In the genomic region with DNA sequence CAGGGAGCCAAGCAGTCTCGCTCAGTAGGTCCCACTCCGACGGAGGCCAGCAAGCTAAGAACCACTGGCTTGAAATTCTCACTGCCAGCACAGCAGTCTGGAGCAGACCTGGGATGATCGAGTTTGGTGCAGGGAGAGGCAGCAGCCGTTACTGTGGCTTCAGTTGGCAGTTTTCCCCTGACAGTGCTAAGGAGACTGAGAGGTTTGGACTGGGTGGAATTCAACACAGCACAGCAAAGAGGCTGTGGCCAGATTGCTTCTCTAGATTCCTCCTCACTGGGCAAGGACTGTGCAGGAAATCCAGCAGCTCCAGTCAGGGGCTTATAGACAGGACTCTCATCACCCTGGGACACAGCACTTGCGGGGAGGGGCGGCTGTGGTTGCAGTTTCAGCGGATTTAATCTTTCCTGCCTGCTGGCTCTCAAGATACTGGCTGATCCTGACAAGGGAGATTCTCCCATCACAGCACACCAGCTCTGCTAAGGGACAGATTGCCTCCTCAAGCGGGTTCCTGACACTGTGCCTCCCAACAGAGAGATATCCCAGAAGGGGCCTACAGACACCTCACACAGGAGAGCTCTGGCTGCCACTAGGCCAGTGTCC, we compare ENCODE assay signal across 1 cellular context.
TF ChIP-seq lines count a peak whose summit lies in the region.

No MANE protein-coding gene starts in this region.

TF ChIP-seq in WTC11, 78 proteins besides CTCF, POLR2A, EP300 and RAD21 (continued from another document):
- TF ChIP-seq, protein P1, sequence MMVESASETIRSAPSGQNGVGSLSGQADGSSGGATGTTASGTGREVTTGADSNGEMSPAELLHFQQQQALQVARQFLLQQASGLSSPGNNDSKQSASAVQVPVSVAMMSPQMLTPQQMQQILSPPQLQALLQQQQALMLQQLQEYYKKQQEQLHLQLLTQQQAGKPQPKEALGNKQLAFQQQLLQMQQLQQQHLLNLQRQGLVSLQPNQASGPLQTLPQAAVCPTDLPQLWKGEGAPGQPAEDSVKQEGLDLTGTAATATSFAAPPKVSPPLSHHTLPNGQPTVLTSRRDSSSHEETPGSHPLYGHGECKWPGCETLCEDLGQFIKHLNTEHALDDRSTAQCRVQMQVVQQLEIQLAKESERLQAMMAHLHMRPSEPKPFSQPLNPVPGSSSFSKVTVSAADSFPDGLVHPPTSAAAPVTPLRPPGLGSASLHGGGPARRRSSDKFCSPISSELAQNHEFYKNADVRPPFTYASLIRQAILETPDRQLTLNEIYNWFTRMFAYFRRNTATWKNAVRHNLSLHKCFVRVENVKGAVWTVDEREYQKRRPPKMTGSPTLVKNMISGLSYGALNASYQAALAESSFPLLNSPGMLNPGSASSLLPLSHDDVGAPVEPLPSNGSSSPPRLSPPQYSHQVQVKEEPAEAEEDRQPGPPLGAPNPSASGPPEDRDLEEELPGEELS (CRISPR knock-in tag; IDR thresholded peaks at IDR 0.05), result no peak
- no peak for TF ChIP-seq JAZF1 (CRISPR knock-in tag; IDR thresholded peaks at IDR 0.05)
- TF ChIP-seq, protein P2, sequence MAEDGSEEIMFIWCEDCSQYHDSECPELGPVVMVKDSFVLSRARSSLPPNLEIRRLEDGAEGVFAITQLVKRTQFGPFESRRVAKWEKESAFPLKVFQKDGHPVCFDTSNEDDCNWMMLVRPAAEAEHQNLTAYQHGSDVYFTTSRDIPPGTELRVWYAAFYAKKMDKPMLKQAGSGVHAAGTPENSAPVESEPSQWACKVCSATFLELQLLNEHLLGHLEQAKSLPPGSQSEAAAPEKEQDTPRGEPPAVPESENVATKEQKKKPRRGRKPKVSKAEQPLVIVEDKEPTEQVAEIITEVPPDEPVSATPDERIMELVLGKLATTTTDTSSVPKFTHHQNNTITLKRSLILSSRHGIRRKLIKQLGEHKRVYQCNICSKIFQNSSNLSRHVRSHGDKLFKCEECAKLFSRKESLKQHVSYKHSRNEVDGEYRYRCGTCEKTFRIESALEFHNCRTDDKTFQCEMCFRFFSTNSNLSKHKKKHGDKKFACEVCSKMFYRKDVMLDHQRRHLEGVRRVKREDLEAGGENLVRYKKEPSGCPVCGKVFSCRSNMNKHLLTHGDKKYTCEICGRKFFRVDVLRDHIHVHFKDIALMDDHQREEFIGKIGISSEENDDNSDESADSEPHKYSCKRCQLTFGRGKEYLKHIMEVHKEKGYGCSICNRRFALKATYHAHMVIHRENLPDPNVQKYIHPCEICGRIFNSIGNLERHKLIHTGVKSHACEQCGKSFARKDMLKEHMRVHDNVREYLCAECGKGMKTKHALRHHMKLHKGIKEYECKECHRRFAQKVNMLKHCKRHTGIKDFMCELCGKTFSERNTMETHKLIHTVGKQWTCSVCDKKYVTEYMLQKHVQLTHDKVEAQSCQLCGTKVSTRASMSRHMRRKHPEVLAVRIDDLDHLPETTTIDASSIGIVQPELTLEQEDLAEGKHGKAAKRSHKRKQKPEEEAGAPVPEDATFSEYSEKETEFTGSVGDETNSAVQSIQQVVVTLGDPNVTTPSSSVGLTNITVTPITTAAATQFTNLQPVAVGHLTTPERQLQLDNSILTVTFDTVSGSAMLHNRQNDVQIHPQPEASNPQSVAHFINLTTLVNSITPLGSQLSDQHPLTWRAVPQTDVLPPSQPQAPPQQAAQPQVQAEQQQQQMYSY (CRISPR knock-in tag; IDR thresholded peaks at IDR 0.05), result no peak
- TF ChIP-seq ATF1 (CRISPR knock-in tag; IDR thresholded peaks at IDR 0.05), result no peak
- TF ChIP-seq, protein P3, sequence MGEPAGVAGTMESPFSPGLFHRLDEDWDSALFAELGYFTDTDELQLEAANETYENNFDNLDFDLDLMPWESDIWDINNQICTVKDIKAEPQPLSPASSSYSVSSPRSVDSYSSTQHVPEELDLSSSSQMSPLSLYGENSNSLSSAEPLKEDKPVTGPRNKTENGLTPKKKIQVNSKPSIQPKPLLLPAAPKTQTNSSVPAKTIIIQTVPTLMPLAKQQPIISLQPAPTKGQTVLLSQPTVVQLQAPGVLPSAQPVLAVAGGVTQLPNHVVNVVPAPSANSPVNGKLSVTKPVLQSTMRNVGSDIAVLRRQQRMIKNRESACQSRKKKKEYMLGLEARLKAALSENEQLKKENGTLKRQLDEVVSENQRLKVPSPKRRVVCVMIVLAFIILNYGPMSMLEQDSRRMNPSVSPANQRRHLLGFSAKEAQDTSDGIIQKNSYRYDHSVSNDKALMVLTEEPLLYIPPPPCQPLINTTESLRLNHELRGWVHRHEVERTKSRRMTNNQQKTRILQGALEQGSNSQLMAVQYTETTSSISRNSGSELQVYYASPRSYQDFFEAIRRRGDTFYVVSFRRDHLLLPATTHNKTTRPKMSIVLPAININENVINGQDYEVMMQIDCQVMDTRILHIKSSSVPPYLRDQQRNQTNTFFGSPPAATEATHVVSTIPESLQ (CRISPR knock-in tag; IDR thresholded peaks at IDR 0.05), result no peak
- no peak for TF ChIP-seq OVOL2 (CRISPR knock-in tag; IDR thresholded peaks at IDR 0.05; ENCODE audit: borderline replicate concordance)
- TF ChIP-seq NFE2L1 (CRISPR knock-in tag; IDR thresholded peaks at IDR 0.05), result no peak
- TF ChIP-seq FOXK1 (CRISPR knock-in tag; IDR thresholded peaks at IDR 0.05), result no peak
- TF ChIP-seq TEAD1 (CRISPR knock-in tag; IDR thresholded peaks at IDR 0.05), result no peak
- TF ChIP-seq, protein P4, sequence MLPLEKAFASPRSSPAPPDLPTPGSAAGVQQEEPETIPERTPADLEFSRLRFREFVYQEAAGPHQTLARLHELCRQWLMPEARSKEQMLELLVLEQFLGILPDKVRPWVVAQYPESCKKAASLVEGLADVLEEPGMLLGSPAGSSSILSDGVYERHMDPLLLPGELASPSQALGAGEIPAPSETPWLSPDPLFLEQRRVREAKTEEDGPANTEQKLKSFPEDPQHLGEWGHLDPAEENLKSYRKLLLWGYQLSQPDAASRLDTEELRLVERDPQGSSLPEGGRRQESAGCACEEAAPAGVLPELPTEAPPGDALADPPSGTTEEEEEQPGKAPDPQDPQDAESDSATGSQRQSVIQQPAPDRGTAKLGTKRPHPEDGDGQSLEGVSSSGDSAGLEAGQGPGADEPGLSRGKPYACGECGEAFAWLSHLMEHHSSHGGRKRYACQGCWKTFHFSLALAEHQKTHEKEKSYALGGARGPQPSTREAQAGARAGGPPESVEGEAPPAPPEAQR (CRISPR knock-in tag; IDR thresholded peaks at IDR 0.05), result no peak
- no peak for TF ChIP-seq CREM (CRISPR knock-in tag; IDR thresholded peaks at IDR 0.05)
- TF ChIP-seq ZNF232 (CRISPR knock-in tag; IDR thresholded peaks at IDR 0.05), result no peak
